Comparison of ENCODE assay signal across 19 cellular contexts in the genomic region with DNA sequence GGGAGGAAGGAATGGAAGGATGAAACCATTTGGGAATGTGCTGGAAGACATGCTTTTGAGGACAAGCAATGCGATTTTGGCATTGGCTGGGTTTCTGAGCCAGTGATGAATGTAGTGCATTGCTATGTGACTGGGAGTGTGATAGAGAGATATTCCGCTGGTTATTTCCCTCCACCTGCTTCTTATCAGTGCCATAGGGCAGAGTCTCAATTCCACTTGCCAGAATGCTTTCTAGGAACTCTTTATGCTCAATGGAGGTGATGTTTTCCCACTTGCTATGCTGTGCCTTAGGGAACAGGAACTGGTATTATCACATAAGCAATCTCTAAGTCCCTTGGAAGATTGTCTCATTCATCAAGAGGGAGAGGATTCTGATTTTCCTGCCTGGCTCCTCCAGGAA. TPM values are rescaled to one million over a fixed set of nuclear protein-coding genes. Genes with fewer than 3 reads are reported as not detected.
DNase-seq lines count a peak whose midpoint lies in the region; ATAC-seq, FAIRE-seq and TF ChIP-seq lines count a peak whose summit lies in the region.
"Had no signal": no experiment of that assay in that cellular context is flagged by ENCODE, and none has a peak within 500 bp of the region (broad histone marks: within the 10 kb centered on the region; RNA-seq: fewer than 3 reads in every experiment).

No MANE protein-coding gene starts in this region.

- H3K23me2 ChIP-seq in H1 (ENCODE audit: low read depth, low read length), result no peaks in the 10 kb centered on the region

- FAIRE-seq in H1 (lab: Jason Lieb, UNC), result peak; percentile 58

- WGBS in H1 (ENCODE audit: extremely low coverage in 1 of 2, insufficient coverage in 1 of 2, insufficient read length in 1 of 2, insufficient replicate concordance in 2 of 2, low coverage in 1 of 2, low lambda C conversion rate in 2 of 2, missing lambda C conversion rate in 1 of 2), 2 experiments, result 100% methylated on average over 2 of the region's 2 CpGs; no CpG with 5 or more reads in 1 of the 2 experiments
- WGBS in right lobe of liver (ENCODE audit: insufficient coverage, low coverage, low lambda C conversion rate, missing lambda C conversion rate), result 32% methylated on average over 2 of the region's 2 CpGs

- TF ChIP-seq RAD21 in H1 (IDR thresholded peaks at IDR 0.05 in 1 of 2, conservative IDR thresholded peaks at IDR 0.05 in 1 of 2; ENCODE audit: low read depth in 2 of 2, low read length in 2 of 2), result no peak

- no peak overlapping the region for H3K9ac ChIP-seq in H1 (replicated peaks in 1 of 4; ENCODE audit: extremely low read depth in 1 of 4, low read depth in 3 of 4, low read length in 3 of 4)
- H3K9ac ChIP-seq: BLaER1 had no signal

- H3K36me3 ChIP-seq in H1 (ENCODE audit: control insufficient read depth in 2 of 4, insufficient read depth in 4 of 4, low read length in 3 of 4) (no peaks in the 10 kb centered on the region), right lobe of liver (no peaks in the 10 kb centered on the region), HAP-1 (replicated peaks) (peaks cover 3% of the 10 kb centered on the region; the same call in 1 of the 2 replicates), SJCRH30 (peaks cover 3% of the 10 kb centered on the region; the same call in 1 of the 2 replicates)

- no peak overlapping the region for H4K5ac ChIP-seq in H1 (ENCODE audit: insufficient read length, low read depth, low read length)

- no peak overlapping the region for H2AK5ac ChIP-seq in H1 (ENCODE audit: low read depth, low read length)

- H3K27ac ChIP-seq in H1 (ENCODE audit: low read depth, low read length) (no peak overlapping the region), right lobe of liver (no peak overlapping the region), SJCRH30 (no peak overlapping the region)
- H3K27ac ChIP-seq: BLaER1 had no signal

- DNase-seq in NCI-H226 (peak; percentile 63), H1 (ENCODE audit: low read depth in 1 of 2, low spot score in 2 of 2) (no peak), right lobe of liver (no peak), GDM1 (lab: John Stamatoyannopoulos, UW) (no peak), HAP-1 (ENCODE audit: low spot score in 2 of 2) (no peak), SJCRH30 (no peak)
- DNase-seq in NK-92 treated with Interleukin-12 subunit alpha and Interleukin-12 subunit beta, amount 100 ng/mL, for 24 hours (lab: John Stamatoyannopoulos, UW), result no peak
- DNase-seq: CD4-positive, alpha-beta T cell; COR-L47; DMS79 treated with DMSO at 0.1 percent for 48 hours; GOT3; NCI-H1092; NCI-H1436; NCI-H1930; NCI-H2227 treated with DMSO at 0.1 percent for 48 hours; NCI-H510A treated with DMSO at 0.1 percent for 48 hours; NCI-H748 treated with DMSO at 0.1 percent for 48 hours had no signal

- intact Hi-C loops in right lobe of liver (cut with DNase I), result no loop called here

- no peak overlapping the region for H2BK5ac ChIP-seq in H1 (ENCODE audit: low read depth, low read length)

- POLR2A ChIA-PET in H1 (lab: Charles Lee; ENCODE audit: partially characterized antibody), result no interaction called here

- no peak overlapping the region for H4K8ac ChIP-seq in H1 (ENCODE audit: extremely low read depth, insufficient read depth, low read length)

- H2BK20ac ChIP-seq in H1 (ENCODE audit: low read length), result no peak overlapping the region

- TF ChIP-seq CTCF in H1 (IDR thresholded peaks at IDR 0.05; ENCODE audit: control extremely low read depth in 1 of 3, insufficient read depth in 1 of 3, low read depth in 1 of 3, low read length in 3 of 3) (no peak), right lobe of liver (IDR thresholded peaks at IDR 0.05) (no peak)

- TF ChIP-seq POLR2A in H1 (IDR thresholded peaks at IDR 0.05; ENCODE audit: control extremely low read depth in 1 of 2, low read depth in 2 of 2, low read length in 2 of 2) (no peak), right lobe of liver (IDR thresholded peaks at IDR 0.05) (no peak)

- CTCF ChIA-PET in H1 (lab: Charles Lee; ENCODE audit: partially characterized antibody), result no interaction called here

- no peak overlapping the region for H4K91ac ChIP-seq in H1 (replicated peaks; ENCODE audit: insufficient read length, low read length)

- no peak overlapping the region for H3K4me2 ChIP-seq in H1 (ENCODE audit: insufficient read depth in 1 of 2, low read depth in 2 of 2, low read length in 2 of 2)
- H3K4me2 ChIP-seq: BLaER1 had no signal

- peak; percentile 34 to 75 (median 58) for ATAC-seq in right lobe of liver
- ATAC-seq: Panc1 had no signal

- H3K9me3 ChIP-seq in H1 (ENCODE audit: insufficient read depth in 2 of 2, low read depth in 1 of 2, low read length in 1 of 2), result no peaks in the 10 kb centered on the region
- H3K9me3 ChIP-seq in right lobe of liver, result no peaks in the 10 kb centered on the region
- H3K9me3 ChIP-seq in HAP-1, result no peaks in the 10 kb centered on the region
- H3K9me3 ChIP-seq in SJCRH30 (replicated peaks), result no peaks in the 10 kb centered on the region

- H2BK120ac ChIP-seq in H1 (replicated peaks; ENCODE audit: low read depth, low read length), result no peak overlapping the region

- H3K4ac ChIP-seq in H1 (replicated peaks; ENCODE audit: insufficient read length, low read depth, low read length), result no peak overlapping the region

- peaks cover 0 to 61% of the 10 kb centered on the region in 2 experiments; a peak in 2 of 4 replicates for H3K79me2 ChIP-seq in H1 (ENCODE audit: control insufficient read depth in 1 of 2, insufficient read depth in 2 of 2, low read length in 2 of 2)

- no peaks in the 10 kb centered on the region for H3K27me3 ChIP-seq in H1 (replicated peaks in 1 of 4; ENCODE audit: control insufficient read depth in 3 of 4, extremely low read depth in 1 of 4, insufficient read depth in 3 of 4, low read length in 3 of 4)
- no peaks in the 10 kb centered on the region for H3K27me3 ChIP-seq in right lobe of liver
- no peaks in the 10 kb centered on the region for H3K27me3 ChIP-seq in HAP-1 (ENCODE audit: low read depth)
- no peaks in the 10 kb centered on the region for H3K27me3 ChIP-seq in SJCRH30
- H3K27me3 ChIP-seq: BLaER1 had no signal

- in situ Hi-C loops in HAP-1 (cut with MboI; ENCODE audit: low sequenced_read_pairs), result no loop called here

- no peaks in the 10 kb centered on the region for H3K4me1 ChIP-seq in H1 (replicated peaks in 1 of 4; ENCODE audit: control insufficient read depth in 3 of 4, insufficient read depth in 4 of 4, low read length in 3 of 4)
- no peaks in the 10 kb centered on the region for H3K4me1 ChIP-seq in right lobe of liver
- no peaks in the 10 kb centered on the region for H3K4me1 ChIP-seq in HAP-1
- no peaks in the 10 kb centered on the region for H3K4me1 ChIP-seq in SJCRH30

- H3K18ac ChIP-seq in H1 (ENCODE audit: extremely low read depth, low read length), result no peak overlapping the region

- H3K56ac ChIP-seq in H1 (replicated peaks; ENCODE audit: insufficient read length, low read depth, low read length), result no peak overlapping the region

- no peak overlapping the region for H3K4me3 ChIP-seq in H1 (ENCODE audit: extremely low read depth in 1 of 4, insufficient read depth in 2 of 4, low read depth in 3 of 4, low read length in 4 of 4)
- H3K4me3 ChIP-seq in right lobe of liver, result no peak overlapping the region
- H3K4me3 ChIP-seq in HAP-1, result no peak overlapping the region
- no peak overlapping the region for H3K4me3 ChIP-seq in SJCRH30
- H3K4me3 ChIP-seq: BLaER1 had no signal

- H4K20me1 ChIP-seq in H1 (replicated peaks in 1 of 2; ENCODE audit: control insufficient read depth in 1 of 2, insufficient read depth in 2 of 2, low read length in 2 of 2), result peaks cover 0 to 10% of the 10 kb centered on the region in 2 experiments

- H2BK15ac ChIP-seq in H1 (ENCODE audit: low read length), result no peak overlapping the region

- H3K23ac ChIP-seq in H1 (ENCODE audit: insufficient read length), result no peak overlapping the region

- TF ChIP-seq EP300 in H1 (IDR thresholded peaks at IDR 0.05; ENCODE audit: borderline replicate concordance in 1 of 2, low read depth in 2 of 2, low read length in 2 of 2), result no peak

- no peaks in the 10 kb centered on the region; the same call in 1 of the 2 replicates for H3K79me1 ChIP-seq in H1 (ENCODE audit: low read depth, low read length)

- no peak overlapping the region for H3K14ac ChIP-seq in H1 (ENCODE audit: insufficient read length)

- no peak overlapping the region for H2BK12ac ChIP-seq in H1 (ENCODE audit: low read depth, low read length)

- H2AFZ ChIP-seq in H1 (ENCODE audit: low read length), result no peak overlapping the region

TF ChIP-seq in H1, 55 proteins besides CTCF, POLR2A, EP300 and RAD21 (continues in another document):
- TF ChIP-seq, protein P1, sequence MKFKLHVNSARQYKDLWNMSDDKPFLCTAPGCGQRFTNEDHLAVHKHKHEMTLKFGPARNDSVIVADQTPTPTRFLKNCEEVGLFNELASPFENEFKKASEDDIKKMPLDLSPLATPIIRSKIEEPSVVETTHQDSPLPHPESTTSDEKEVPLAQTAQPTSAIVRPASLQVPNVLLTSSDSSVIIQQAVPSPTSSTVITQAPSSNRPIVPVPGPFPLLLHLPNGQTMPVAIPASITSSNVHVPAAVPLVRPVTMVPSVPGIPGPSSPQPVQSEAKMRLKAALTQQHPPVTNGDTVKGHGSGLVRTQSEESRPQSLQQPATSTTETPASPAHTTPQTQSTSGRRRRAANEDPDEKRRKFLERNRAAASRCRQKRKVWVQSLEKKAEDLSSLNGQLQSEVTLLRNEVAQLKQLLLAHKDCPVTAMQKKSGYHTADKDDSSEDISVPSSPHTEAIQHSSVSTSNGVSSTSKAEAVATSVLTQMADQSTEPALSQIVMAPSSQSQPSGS (IDR thresholded peaks at IDR 0.05; ENCODE audit: low read length), result no peak
- TF ChIP-seq YY1 (IDR thresholded peaks at IDR 0.05; ENCODE audit: low read depth, low read length) (no peak), ZNF274 (IDR thresholded peaks at IDR 0.05; ENCODE audit: borderline replicate concordance, extremely low read depth, low read length) (no peak), PHF8 (conservative IDR thresholded peaks at IDR 0.05; ENCODE audit: low read depth, low read length) (no peak), MAFK (IDR thresholded peaks at IDR 0.05; ENCODE audit: low read depth, low read length) (no peak), KDM1A (IDR thresholded peaks at IDR 0.05; ENCODE audit: borderline replicate concordance, low read length) (no peak), CBX5 (IDR thresholded peaks at IDR 0.05; ENCODE audit: low read depth, low read length) (no peak), GABPA (IDR thresholded peaks at IDR 0.05; ENCODE audit: borderline replicate concordance, insufficient read depth, low read length) (no peak)

RNA-seq across cellular contexts. Expression of a gene that starts 28.0 kb away (rescaled TPM):
- 25.6 TPM in 2 replicates for total RNA-seq in H1 (2021; fragmentation: NEBNext Ultra II Directional; extraction: Animal tissue kit (Norgen Biotek cat#: 25700))
- 13.3 and 18.3 TPM in 2 replicates for polyA plus RNA-seq in H1 (2011; rRNA removed)
- 19.2 TPM for polyA plus RNA-seq in H1 (2011; cell fraction: cytosol; rRNA removed)
- 23.7 TPM for polyA plus RNA-seq in H1 (2011; cell fraction: nucleus; rRNA removed)
- polyA plus RNA-seq in H1 (2012, experiment 1 of 2), result 20.4 to 26.1 TPM (median 26.0 TPM) in 4 replicates
- polyA plus RNA-seq in H1 (2012, experiment 2 of 2), result 9.0 TPM
- 11.8 TPM for polyA plus RNA-seq in H1 (2013, experiment 1 of 2)
- polyA plus RNA-seq in H1 (2013, experiment 2 of 2), result 12.6 TPM
- 51.5 and 60.3 TPM in 2 replicates for polyA minus RNA-seq in H1 (2011; rRNA and poly(A)+ RNA removed)
- polyA minus RNA-seq in H1 (2011; cell fraction: cytosol; rRNA and poly(A)+ RNA removed), result 21.2 TPM
- polyA minus RNA-seq in H1 (2011; cell fraction: nucleus; rRNA and poly(A)+ RNA removed), result 45.6 TPM
- 10 to 100 TPM; 18.0 to 40.7 (median 20.8) TPM for total RNA-seq in right lobe of liver
- 26.1 and 26.3 TPM in 2 replicates for total RNA-seq in SJCRH30 (2014; rRNA removed; shearing (Covaris generic))
